Comparison of ENCODE assay signal across 18 cellular contexts in genomic region chr5:39449572-39449971, GRCh38. TPM values are rescaled to one million over a fixed set of nuclear protein-coding genes. Genes with fewer than 3 reads are reported as not detected.
DNase-seq lines count a peak whose midpoint lies in the region; ATAC-seq, FAIRE-seq and TF ChIP-seq lines count a peak whose summit lies in the region.
"Had no signal": no experiment of that assay in that cellular context is flagged by ENCODE, and none has a peak within 500 bp of the region (broad histone marks: within the 10 kb centered on the region; RNA-seq: fewer than 3 reads in every experiment).

No MANE protein-coding gene starts in this region.

- H3K27ac ChIP-seq in body of pancreas (peak overlapping the region in 3 of 4 donors; percentile 9 to 38 (median 14)), A673 (ENCODE audit: low read depth, low read length, poor library complexity, severe bottlenecking) (no peak overlapping the region)
- H3K27ac ChIP-seq in CD4-positive, alpha-beta T cell (ENCODE audit: low read depth, low read length): no peak overlapping the region
- H3K27ac ChIP-seq: A549 had no signal

- no peaks in the 10 kb centered on the region for H3K27me3 Mint-ChIP-seq in CD4-positive, alpha-beta T cell

- POLR2A ChIA-PET in A673 (lab: Charles Lee; ENCODE audit: low non-redundant PET): no interaction called here
- POLR2A ChIA-PET in CD4-positive, alpha-beta T cell (lab: Charles Lee): no interaction called here

- H3K4me1 Mint-ChIP-seq in CD4-positive, alpha-beta T cell (ENCODE audit: low read depth): no peaks in the 10 kb centered on the region

- TF ChIP-seq POLR2A in body of pancreas (IDR thresholded peaks at IDR 0.05): no peak

- ATAC-seq in body of pancreas: no peak
- ATAC-seq in CD4-positive, alpha-beta T cell (ENCODE audit: poor library complexity): no peak
- ATAC-seq: A549; CD8-positive, alpha-beta T cell had no signal

- H3K27ac Mint-ChIP-seq in CD4-positive, alpha-beta T cell: no peak overlapping the region
- H3K27ac Mint-ChIP-seq: CD8-positive, alpha-beta T cell had no signal

- no peak for DNase-seq in HTR-8/SVneo (ENCODE audit: insufficient read length, low spot score)
- no peak for DNase-seq in body of pancreas
- DNase-seq in pons (ENCODE audit: low spot score): peak; percentile 17
- DNase-seq in posterior cingulate gyrus: no peak
- DNase-seq in A673 (ENCODE audit: low spot score): no peak
- no peak for DNase-seq in CD4-positive, alpha-beta T cell
- DNase-seq: 8988T; C1 segment of cervical spinal cord; Caco-2; CD8-positive, alpha-beta T cell; DMS153; DND-41; GOT3; H7; HCEC 1CT had no signal

- H3K4me3 Mint-ChIP-seq in CD4-positive, alpha-beta T cell: no peak overlapping the region
- H3K4me3 Mint-ChIP-seq: CD8-positive, alpha-beta T cell had no signal

- no peaks in the 10 kb centered on the region for H3K36me3 Mint-ChIP-seq in CD4-positive, alpha-beta T cell (ENCODE audit: low read depth)
- H3K36me3 Mint-ChIP-seq: CD8-positive, alpha-beta T cell had no signal

- TF ChIP-seq CTCF in body of pancreas (IDR thresholded peaks at IDR 0.05) (no peak), A673 (conservative IDR thresholded peaks at IDR 0.05; ENCODE audit: low read depth, low read length) (no peak)
- no peak for TF ChIP-seq CTCF in CD4-positive, alpha-beta T cell (IDR thresholded peaks at IDR 0.05)

- 9 to 28% methylated on average over 2 of the region's 2 CpGs for WGBS in body of pancreas, 2 donors

- FAIRE-seq in HTR-8/SVneo (lab: Jason Lieb, UNC): peak; percentile 79
- FAIRE-seq: A549, G401.6, GM12892 had no signal

- H3K4me3 ChIP-seq in body of pancreas (no peak overlapping the region), A673 (ENCODE audit: low read depth, low read length, poor library complexity, severe bottlenecking) (no peak overlapping the region)
- H3K4me3 ChIP-seq: A549 had no signal

- BruUV-seq in A673 (replicated peaks; lab: Mats Ljungman, UMichigan): no TSS peak

- H3K9me3 ChIP-seq in body of pancreas (no peaks in the 10 kb centered on the region), A673 (ENCODE audit: low read depth, low read length, poor library complexity, severe bottlenecking) (no peaks in the 10 kb centered on the region)
- H3K9me3 ChIP-seq in CD4-positive, alpha-beta T cell (ENCODE audit: control insufficient read depth, low read length): no peaks in the 10 kb centered on the region
- H3K9me3 ChIP-seq: A549, Caco-2 had no signal

- no peaks in the 10 kb centered on the region for H3K36me3 ChIP-seq in body of pancreas (replicated peaks in 1 of 2; ENCODE audit: insufficient read depth in 1 of 2, low read depth in 2 of 2)
- no peaks in the 10 kb centered on the region for H3K36me3 ChIP-seq in A673 (ENCODE audit: insufficient read depth, low read length, poor library complexity, severe bottlenecking)

- CTCF ChIA-PET in A673 (lab: Charles Lee): no interaction called here
- CTCF ChIA-PET in CD4-positive, alpha-beta T cell (lab: Charles Lee): no interaction called here

- no peaks in the 10 kb centered on the region for H3K9me3 Mint-ChIP-seq in CD4-positive, alpha-beta T cell
- H3K9me3 Mint-ChIP-seq: CD8-positive, alpha-beta T cell had no signal

- intact Hi-C loops in body of pancreas (cut with DNase I): no loop called here
- intact Hi-C loops in posterior cingulate gyrus (cut with DNase I): no loop called here
- intact Hi-C loops in A673 (cut with micrococcal nuclease; ENCODE audit: unreplicated experiment): no loop called here
- intact Hi-C loops in CD4-positive, alpha-beta T cell (cut with DNase I, micrococcal nuclease): no loop called here

- H3K4me1 ChIP-seq in body of pancreas (no peaks in the 10 kb centered on the region), A673 (ENCODE audit: insufficient read depth, low read length, poor library complexity, severe bottlenecking) (no peaks in the 10 kb centered on the region)

- no peaks in the 10 kb centered on the region for H3K27me3 ChIP-seq in body of pancreas
- no peaks in the 10 kb centered on the region for H3K27me3 ChIP-seq in A673 (replicated peaks; ENCODE audit: insufficient read depth, low read depth, low read length, poor library complexity)
- no peaks in the 10 kb centered on the region for H3K27me3 ChIP-seq in CD4-positive, alpha-beta T cell (ENCODE audit: control insufficient read depth, insufficient read depth, low read length)

RNA-seq across cellular contexts. Expression of gene DAB2, which starts 24.8 kb away (rescaled TPM):
- 10 to 100 TPM; 33.9 to 39.4 TPM for total RNA-seq in body of pancreas
- total RNA-seq in A673 (2021): 27.7 and 30.1 TPM in 2 replicates
- total RNA-seq in CD4-positive, alpha-beta T cell: under 1 TPM; 0.31 to 0.47 TPM
- total RNA-seq: CD8-positive, alpha-beta T cell had no signal

Comparison
In these comparisons a context has a peak if more than half of its experiments do, and no peak if none do; other contexts are left out.
1. H3K27ac ChIP-seq: peak in body of pancreas (3 of 4); none in A673 (single experiment) and CD4-positive, alpha-beta T cell (single experiment).
2. RNA of gene DAB2, which starts 24.8 kb away (total RNA-seq): 33.9 to 39.4 TPM in body of pancreas and 27.7 to 30.1 TPM in A673; 0.31 to 0.47 TPM in CD4-positive, alpha-beta T cell; every median in the first group is over 10 times any median in the second.